ENCODE assay signal across 9 cellular contexts in the genomic region with DNA sequence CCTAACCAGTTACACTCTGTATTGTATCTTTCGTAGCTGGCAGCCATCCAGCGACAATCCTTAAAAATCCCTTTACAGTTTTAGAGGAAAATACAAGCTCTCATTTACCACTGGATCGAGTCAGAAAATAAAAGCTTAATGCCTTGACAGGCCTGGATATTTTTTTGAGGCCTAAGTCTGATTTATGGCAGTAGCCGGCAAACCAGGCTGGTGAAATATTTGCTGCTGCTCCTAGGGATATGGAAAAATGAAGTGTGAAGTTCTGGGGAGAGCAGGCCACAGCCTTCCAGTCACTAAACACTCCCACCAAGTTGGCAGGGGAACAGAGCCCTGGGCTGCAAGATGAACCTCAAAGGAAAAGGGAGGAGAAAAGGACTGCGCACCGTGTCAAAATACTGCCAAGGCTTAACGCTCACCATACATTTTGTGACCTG.
A peak's percentile ranks its signal among the peaks of the same experiment; 100 is the strongest.
DNase-seq lines count a peak whose midpoint lies in the region; ATAC-seq lines count a peak whose summit lies in the region.
"Had no signal": no experiment of that assay in that cellular context is flagged by ENCODE, and none has a peak within 500 bp of the region (broad histone marks: within the 10 kb centered on the region; RNA-seq: fewer than 3 reads in every experiment).

No MANE protein-coding gene starts in this region.

- DNase-seq in NCI-H1417 (lab: John Stamatoyannopoulos, UW) (peak in 2 of 3 experiments; percentile 17 to 64), NCI-H1417 treated with DMSO at 0.1 percent for 48 hours (lab: John Stamatoyannopoulos, UW) (no peak), glomerular visceral epithelial cell (ENCODE audit: extremely low spot score) (peak; percentile 33), stromal cell of bone marrow (ENCODE audit: low read depth) (peak; percentile 21)
- no peak for DNase-seq in activated CD4-positive, alpha-beta memory T cell treated with anti-CD3 and anti-CD28 coated beads, Interleukin-2, amount 10 ng/mL, durations not matched to agents 7 days and 5 days
- DNase-seq: Right ventricle myocardium superior had no signal

- H3K9me3 Mint-ChIP-seq in activated CD4-positive, alpha-beta memory T cell treated with anti-CD3 and anti-CD28 coated beads, Interleukin-2, amount 10 ng/mL, durations not matched to agents 7 days and 5 days, result no peaks in the 10 kb centered on the region

- H3K4me1 Mint-ChIP-seq in activated CD4-positive, alpha-beta memory T cell treated with anti-CD3 and anti-CD28 coated beads, Interleukin-2, amount 10 ng/mL, durations not matched to agents 7 days and 5 days, result peaks cover 92% of the 10 kb centered on the region

- ATAC-seq in HG03196 (IDR thresholded peaks at IDR 0.05; ENCODE audit: unreplicated experiment) (no peak), HG03139 (IDR thresholded peaks at IDR 0.05; ENCODE audit: unreplicated experiment) (no peak), HG03342 (IDR thresholded peaks at IDR 0.05; ENCODE audit: unreplicated experiment) (no peak)

- H3K27ac Mint-ChIP-seq in activated CD4-positive, alpha-beta memory T cell treated with anti-CD3 and anti-CD28 coated beads, Interleukin-2, amount 10 ng/mL, durations not matched to agents 7 days and 5 days, result peak overlapping the region; percentile 26

- POLR2A ChIA-PET in activated CD4-positive, alpha-beta memory T cell treated with anti-CD3 and anti-CD28 coated beads, Interleukin-2, amount 10 ng/mL, durations not matched to agents 7 days and 5 days (lab: Charles Lee), result interaction anchor here (0.8 to 1.3 kb wide), 2 partner anchors 167 to 247 kb away, joined by 3 read pairs; no protein-coding TSS in a partner anchor

- CTCF ChIA-PET in activated CD4-positive, alpha-beta memory T cell treated with anti-CD3 and anti-CD28 coated beads, Interleukin-2, amount 10 ng/mL, durations not matched to agents 7 days and 5 days (lab: Charles Lee), result no interaction called here

- H3K4me3 Mint-ChIP-seq in activated CD4-positive, alpha-beta memory T cell treated with anti-CD3 and anti-CD28 coated beads, Interleukin-2, amount 10 ng/mL, durations not matched to agents 7 days and 5 days, result no peak overlapping the region

- no peaks in the 10 kb centered on the region for H3K27me3 Mint-ChIP-seq in activated CD4-positive, alpha-beta memory T cell treated with anti-CD3 and anti-CD28 coated beads, Interleukin-2, amount 10 ng/mL, durations not matched to agents 7 days and 5 days

- H3K36me3 Mint-ChIP-seq in activated CD4-positive, alpha-beta memory T cell treated with anti-CD3 and anti-CD28 coated beads, Interleukin-2, amount 10 ng/mL, durations not matched to agents 7 days and 5 days (ENCODE audit: low read depth), result peaks cover 16% of the 10 kb centered on the region

Comparison
In these comparisons a context has a peak if more than half of its experiments do, and no peak if none do; other contexts are left out.
1. DNase-seq: peak in NCI-H1417 (2 of 3), glomerular visceral epithelial cell (single experiment) and stromal cell of bone marrow (single experiment); none in NCI-H1417 treated with DMSO at 0.1 percent for 48 hours (single experiment) and activated CD4-positive, alpha-beta memory T cell treated with anti-CD3 and anti-CD28 coated beads, Interleukin-2, amount 10 ng/mL, durations not matched to agents 7 days and 5 days (single experiment).